ENCODE assay signal across 1 cellular context in the genomic region with DNA sequence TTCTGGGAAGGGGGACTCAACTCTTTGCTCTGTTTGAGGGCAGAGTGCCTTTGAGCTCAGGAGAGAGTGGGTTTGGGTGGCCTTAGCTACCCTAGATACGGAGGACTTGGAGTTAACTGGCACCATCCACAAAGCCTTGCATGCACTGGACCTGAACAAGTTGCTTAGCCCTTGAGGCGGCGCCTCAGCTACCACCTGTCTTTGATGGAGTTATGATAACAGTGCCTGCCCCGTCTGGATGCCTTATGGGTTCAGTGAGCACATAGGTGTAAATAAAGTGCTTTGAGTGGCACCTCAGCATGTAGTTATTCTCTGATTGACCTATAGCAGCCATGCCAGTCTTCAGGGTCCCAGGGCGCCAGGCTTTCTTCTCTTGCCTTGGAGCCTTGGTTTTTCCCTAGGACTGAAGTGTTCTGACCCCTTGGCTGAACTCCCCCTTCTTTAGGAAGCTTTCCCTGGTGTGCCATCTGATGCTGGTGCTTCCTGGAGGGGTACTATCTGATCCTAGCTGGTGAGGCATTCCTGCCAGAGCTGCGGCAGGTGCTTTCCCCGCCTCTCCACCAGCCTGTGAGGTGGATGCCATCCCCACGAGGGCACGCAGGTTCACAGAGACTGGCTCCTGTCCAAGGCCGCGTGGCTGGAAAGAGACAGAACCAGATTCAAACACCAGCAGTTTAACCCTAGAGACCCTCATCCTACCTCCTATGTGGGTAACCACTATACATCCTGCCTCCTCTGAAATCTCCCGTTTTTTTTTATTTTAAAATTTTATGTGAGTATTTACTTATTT.
TF ChIP-seq lines count a peak whose summit lies in the region.

No MANE protein-coding gene starts in this region.

TF ChIP-seq in IMR-90, 13 proteins besides CTCF, POLR2A, EP300 and RAD21:
- TF ChIP-seq CHD1 (IDR thresholded peaks at IDR 0.05; ENCODE audit: low read depth, low read length) (no peak), SMC3 (IDR thresholded peaks at IDR 0.05; ENCODE audit: low read depth, low read length) (no peak), MAZ (IDR thresholded peaks at IDR 0.05; ENCODE audit: borderline replicate concordance, low read depth, low read length) (no peak), NFE2L2 (IDR thresholded peaks at IDR 0.05; ENCODE audit: low read depth, low read length) (no peak), RFX5 (IDR thresholded peaks at IDR 0.05; ENCODE audit: low read depth, low read length) (no peak), CEBPB (IDR thresholded peaks at IDR 0.05; ENCODE audit: low read depth, low read length) (no peak), FOS (IDR thresholded peaks at IDR 0.05; ENCODE audit: low read depth, low read length) (no peak), MAFK (IDR thresholded peaks at IDR 0.05; ENCODE audit: low read depth, low read length) (no peak), BHLHE40 (IDR thresholded peaks at IDR 0.05; ENCODE audit: low read depth, low read length) (no peak), RCOR1 (IDR thresholded peaks at IDR 0.05; ENCODE audit: insufficient replicate concordance, low read length) (no peak)
- TF ChIP-seq, protein P1, sequence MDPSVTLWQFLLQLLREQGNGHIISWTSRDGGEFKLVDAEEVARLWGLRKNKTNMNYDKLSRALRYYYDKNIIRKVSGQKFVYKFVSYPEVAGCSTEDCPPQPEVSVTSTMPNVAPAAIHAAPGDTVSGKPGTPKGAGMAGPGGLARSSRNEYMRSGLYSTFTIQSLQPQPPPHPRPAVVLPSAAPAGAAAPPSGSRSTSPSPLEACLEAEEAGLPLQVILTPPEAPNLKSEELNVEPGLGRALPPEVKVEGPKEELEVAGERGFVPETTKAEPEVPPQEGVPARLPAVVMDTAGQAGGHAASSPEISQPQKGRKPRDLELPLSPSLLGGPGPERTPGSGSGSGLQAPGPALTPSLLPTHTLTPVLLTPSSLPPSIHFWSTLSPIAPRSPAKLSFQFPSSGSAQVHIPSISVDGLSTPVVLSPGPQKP (IDR thresholded peaks at IDR 0.05; ENCODE audit: borderline replicate concordance, low read depth, low read length) = no peak
- TF ChIP-seq, protein P2, sequence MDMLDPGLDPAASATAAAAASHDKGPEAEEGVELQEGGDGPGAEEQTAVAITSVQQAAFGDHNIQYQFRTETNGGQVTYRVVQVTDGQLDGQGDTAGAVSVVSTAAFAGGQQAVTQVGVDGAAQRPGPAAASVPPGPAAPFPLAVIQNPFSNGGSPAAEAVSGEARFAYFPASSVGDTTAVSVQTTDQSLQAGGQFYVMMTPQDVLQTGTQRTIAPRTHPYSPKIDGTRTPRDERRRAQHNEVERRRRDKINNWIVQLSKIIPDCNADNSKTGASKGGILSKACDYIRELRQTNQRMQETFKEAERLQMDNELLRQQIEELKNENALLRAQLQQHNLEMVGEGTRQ (IDR thresholded peaks at IDR 0.05; ENCODE audit: low read depth, low read length) = no peak
